In the genomic region with DNA sequence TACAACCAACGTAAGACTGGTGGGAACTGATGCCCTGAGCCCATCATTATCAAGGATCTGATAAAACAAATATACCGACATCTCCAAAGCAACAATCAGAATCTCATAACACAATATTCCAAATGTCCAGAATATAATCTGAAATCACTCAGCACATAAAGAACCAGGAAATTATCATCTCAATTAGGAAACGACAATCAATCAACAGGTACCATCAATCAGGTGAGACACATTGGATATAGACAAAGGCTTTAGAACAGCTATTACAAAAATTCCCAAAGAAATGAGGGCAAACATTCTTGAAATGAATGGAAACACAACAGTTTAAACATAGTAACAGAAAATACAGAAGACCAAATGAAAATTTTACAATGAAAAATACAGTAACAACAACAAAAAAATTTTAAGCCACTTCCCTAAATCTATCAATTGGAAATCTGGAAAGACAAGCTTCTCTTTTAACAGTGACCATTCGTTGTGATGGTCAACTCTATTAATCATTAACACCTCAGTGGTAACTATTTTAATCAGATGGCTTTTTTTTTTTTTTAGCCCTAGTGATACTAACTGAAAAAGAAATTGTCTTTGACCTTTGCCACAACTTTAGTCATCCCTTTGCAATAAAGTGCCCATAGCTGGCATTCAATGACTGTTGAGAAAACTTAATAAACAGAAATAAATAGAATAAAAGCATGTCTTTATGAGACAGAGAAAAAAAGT, we compare ENCODE assay signal across 18 cellular contexts.
DNase-seq lines count a peak whose midpoint lies in the region; ATAC-seq, FAIRE-seq and TF ChIP-seq lines count a peak whose summit lies in the region.
"Had no signal": no experiment of that assay in that cellular context is flagged by ENCODE, and none has a peak within 500 bp of the region (broad histone marks: within the 10 kb centered on the region; RNA-seq: fewer than 3 reads in every experiment).

No MANE protein-coding gene starts in this region.

- H3K4me1 ChIP-seq in A549 (peaks cover 29% of the 10 kb centered on the region), HEK293 (ENCODE audit: control insufficient read depth, insufficient read depth, low read length) (no peaks in the 10 kb centered on the region), adipocyte (ENCODE audit: control insufficient read depth, insufficient read depth, low read length) (peaks cover 33% of the 10 kb centered on the region), liver (ENCODE audit: control insufficient read depth in 4 of 4, insufficient read depth in 4 of 4, low read length in 3 of 4) (peaks cover 4 to 36% (median 12%) of the 10 kb centered on the region in 4 donors)

- H3K4me2 ChIP-seq in A549: peak overlapping the region; percentile 40

- H3K36me3 ChIP-seq in HEK293 (ENCODE audit: control insufficient read depth in 2 of 2, insufficient read depth in 1 of 2, low read length in 2 of 2) (no peaks in the 10 kb centered on the region; a peak in 1 of 3 replicates), adipocyte (ENCODE audit: control insufficient read depth, insufficient read depth, low read length, severe bottlenecking) (no peaks in the 10 kb centered on the region), liver (ENCODE audit: control insufficient read depth in 4 of 4, insufficient read depth in 3 of 4, low read depth in 1 of 4, low read length in 3 of 4) (no peaks in the 10 kb centered on the region), MG63 (no peaks in the 10 kb centered on the region)

- no peak for ATAC-seq in A549
- ATAC-seq: Panc1, SK-N-SH treated with all-trans-retinoic acid at 6 μM for 48 hours had no signal

- WGBS in A549 (ENCODE audit: missing lambda C conversion rate): 70% methylated on average over 4 of the region's 4 CpGs
- WGBS in liver: 75% methylated on average over 4 of the region's 4 CpGs

- no peak for TF ChIP-seq EP300 in A549 (IDR thresholded peaks at IDR 0.05)

- H3K27me3 ChIP-seq in adipocyte (replicated peaks; ENCODE audit: control insufficient read depth, insufficient read depth, low read length) (no peaks in the 10 kb centered on the region), liver (ENCODE audit: control insufficient read depth in 4 of 4, insufficient read depth in 4 of 4, low read length in 3 of 4) (no peaks in the 10 kb centered on the region), MG63 (no peaks in the 10 kb centered on the region)

- H3K9ac ChIP-seq in adipocyte (ENCODE audit: low read length) (peak overlapping the region; percentile 29), liver (ENCODE audit: low read depth in 1 of 2, low read length in 2 of 2) (no peak overlapping the region)

- POLR2A ChIA-PET in A549 (lab: Yijun Ruan, JAX) (interaction anchor here (1.4 kb wide), 1 partner anchor 70 kb away, joined by 4 read pairs; a partner anchor contains a TSS), HEK293 (lab: Yijun Ruan, JAX) (no interaction called here)

- DNase-seq in A549 (ENCODE audit: low read depth in 1 of 2, low spot score in 1 of 2): no peak
- DNase-seq in adipocyte (ENCODE audit: low read depth): no peak
- DNase-seq in stimulated activated CD4-positive, alpha-beta T cell treated with anti-CD3 and anti-CD28 coated beads, Interleukin-1b, Interleukin-23, amount 100 ng/mL, for 48 hours: no peak
- no peak for DNase-seq in MG63
- no peak for DNase-seq in activated effector memory CD4-positive, alpha-beta T cell treated with anti-CD3 and anti-CD28 coated beads, Interleukin-2, amount 50 U/mL, for 16 hours
- DNase-seq in putamen (ENCODE audit: low spot score): no peak
- DNase-seq: 8988T, C1 segment of cervical spinal cord, DMS153, NCI-H1092, NCI-H1694, NCI-H446, NCI-H748 treated with DMSO at 0.1 percent for 48 hours, SHP77 had no signal

- TF ChIP-seq CTCF in A549 (IDR thresholded peaks at IDR 0.05) (no peak), HEK293 (tag by site-specific recombination; IDR thresholded peaks at IDR 0.05) (no peak), liver (IDR thresholded peaks at IDR 0.05; ENCODE audit: low read depth, low read length, missing input control) (no peak)

- H3K4me3 ChIP-seq in A549 (no peak overlapping the region), HEK293 (ENCODE audit: low read depth, low read length) (no peak overlapping the region), adipocyte (ENCODE audit: low read length) (peak overlapping the region; percentile 25), liver (ENCODE audit: low read depth in 1 of 3, low read length in 3 of 3) (no peak overlapping the region), MG63 (no peak overlapping the region)

- TF ChIP-seq RAD21 in A549 (conservative IDR thresholded peaks at IDR 0.05 in 1 of 2, IDR thresholded peaks at IDR 0.05 in 1 of 2): no peak
- no peak for TF ChIP-seq RAD21 in liver (IDR thresholded peaks at IDR 0.05)

- no peaks in the 10 kb centered on the region for H3K9me3 ChIP-seq in A549
- H3K9me3 ChIP-seq in HEK293 (ENCODE audit: control insufficient read depth, insufficient read depth, low read depth, low read length): no peaks in the 10 kb centered on the region
- H3K9me3 ChIP-seq in adipocyte (ENCODE audit: control insufficient read depth, low read length): no peaks in the 10 kb centered on the region
- no peaks in the 10 kb centered on the region for H3K9me3 ChIP-seq in liver (ENCODE audit: control insufficient read depth in 4 of 4, low read length in 3 of 4)
- H3K9me3 ChIP-seq in MG63: no peaks in the 10 kb centered on the region

- no peak for FAIRE-seq in A549 (lab: Jason Lieb, UNC)

- TF ChIP-seq POLR2A in A549 (IDR thresholded peaks at IDR 0.05; ENCODE audit: low read length): no peak

- H3K27ac ChIP-seq in A549 (no peak overlapping the region), HEK293 (ENCODE audit: extremely low read depth, low read depth, low read length) (no peak overlapping the region), liver (ENCODE audit: low read depth in 1 of 2, low read length in 2 of 2) (peak overlapping the region; percentile 39 to 66)

- CTCF ChIA-PET in A549 (lab: Yijun Ruan, JAX) (interaction anchor here (0.8 kb wide), 1 partner anchor 108 kb away, joined by 5 read pairs; no protein-coding TSS in a partner anchor), HEK293 (lab: Yijun Ruan, JAX) (interaction anchor here (0.6 to 0.7 kb wide), 3 partner anchors 14 to 274 kb away, joined by 3 to 5 read pairs (median 4); no protein-coding TSS in a partner anchor)

TF ChIP-seq in A549, 52 proteins besides CTCF, POLR2A, EP300 and RAD21 (continues in another document):
- TF ChIP-seq CBX2 (IDR thresholded peaks at IDR 0.05; ENCODE audit: borderline replicate concordance, low read depth): no peak
- no peak for TF ChIP-seq CBX8 (IDR thresholded peaks at IDR 0.05)
- TF ChIP-seq HOXB5 (CRISPR knock-in tag; IDR thresholded peaks at IDR 0.05): no peak
- TF ChIP-seq MAZ (IDR thresholded peaks at IDR 0.05; ENCODE audit: borderline replicate concordance, low read depth, low read length): no peak
- TF ChIP-seq FOSB (CRISPR knock-in tag; IDR thresholded peaks at IDR 0.05): no peak
- TF ChIP-seq SMC3 (IDR thresholded peaks at IDR 0.05): no peak
- TF ChIP-seq NR3C1 (IDR thresholded peaks at IDR 0.05): no peak
- TF ChIP-seq HDAC2 (IDR thresholded peaks at IDR 0.05): no peak
- no peak for TF ChIP-seq CHD4 (IDR thresholded peaks at IDR 0.05; ENCODE audit: borderline replicate concordance)
- TF ChIP-seq CEBPB (IDR thresholded peaks at IDR 0.05): no peak
- TF ChIP-seq FOXS1 (CRISPR knock-in tag; IDR thresholded peaks at IDR 0.05): no peak
- TF ChIP-seq HEYL (CRISPR knock-in tag; IDR thresholded peaks at IDR 0.05): no peak
- no peak for TF ChIP-seq PHF8 (IDR thresholded peaks at IDR 0.05; ENCODE audit: borderline replicate concordance, low read depth)
- TF ChIP-seq NPAS2 (CRISPR knock-in tag; IDR thresholded peaks at IDR 0.05; ENCODE audit: borderline replicate concordance): no peak
- no peak for TF ChIP-seq NFE2L2 (conservative IDR thresholded peaks at IDR 0.05; ENCODE audit: low read length)

TF ChIP-seq in HEK293, 187 proteins besides CTCF, POLR2A, EP300 and RAD21:
- TF ChIP-seq SCRT2 (tag by site-specific recombination; IDR thresholded peaks at IDR 0.05): peak; percentile 89
- no peak for TF ChIP-seq ZNF623 (tag by site-specific recombination; IDR thresholded peaks at IDR 0.05)
- TF ChIP-seq ZNF133 (tag by site-specific recombination; IDR thresholded peaks at IDR 0.05): peak; percentile 53; the same call in 1 of the 2 replicates
TF ChIP-seq in HEK293: peak in this region for 2.

TF ChIP-seq in liver, 16 proteins besides CTCF, POLR2A, EP300 and RAD21:
- TF ChIP-seq HNF4G (IDR thresholded peaks at IDR 0.05): no peak
- TF ChIP-seq GABPA (IDR thresholded peaks at IDR 0.05 in 1 of 2, conservative IDR thresholded peaks at IDR 0.05 in 1 of 2): no peak
- TF ChIP-seq, protein P1, sequence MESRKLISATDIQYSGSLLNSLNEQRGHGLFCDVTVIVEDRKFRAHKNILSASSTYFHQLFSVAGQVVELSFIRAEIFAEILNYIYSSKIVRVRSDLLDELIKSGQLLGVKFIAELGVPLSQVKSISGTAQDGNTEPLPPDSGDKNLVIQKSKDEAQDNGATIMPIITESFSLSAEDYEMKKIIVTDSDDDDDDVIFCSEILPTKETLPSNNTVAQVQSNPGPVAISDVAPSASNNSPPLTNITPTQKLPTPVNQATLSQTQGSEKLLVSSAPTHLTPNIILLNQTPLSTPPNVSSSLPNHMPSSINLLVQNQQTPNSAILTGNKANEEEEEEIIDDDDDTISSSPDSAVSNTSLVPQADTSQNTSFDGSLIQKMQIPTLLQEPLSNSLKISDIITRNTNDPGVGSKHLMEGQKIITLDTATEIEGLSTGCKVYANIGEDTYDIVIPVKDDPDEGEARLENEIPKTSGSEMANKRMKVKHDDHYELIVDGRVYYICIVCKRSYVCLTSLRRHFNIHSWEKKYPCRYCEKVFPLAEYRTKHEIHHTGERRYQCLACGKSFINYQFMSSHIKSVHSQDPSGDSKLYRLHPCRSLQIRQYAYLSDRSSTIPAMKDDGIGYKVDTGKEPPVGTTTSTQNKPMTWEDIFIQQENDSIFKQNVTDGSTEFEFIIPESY (IDR thresholded peaks at IDR 0.05): peak; percentile 41
- TF ChIP-seq JUND (IDR thresholded peaks at IDR 0.05): peak in 1 of 2 donors; percentile 77
- peak; percentile 47 for TF ChIP-seq YY1 (IDR thresholded peaks at IDR 0.05)
- TF ChIP-seq EGR1 (IDR thresholded peaks at IDR 0.05; ENCODE audit: low read depth in 2 of 2): no peak
- no peak for TF ChIP-seq SP1 (IDR thresholded peaks at IDR 0.05)
- TF ChIP-seq RXRA (IDR thresholded peaks at IDR 0.05): peak; percentile 31 to 74
- TF ChIP-seq, protein P2, sequence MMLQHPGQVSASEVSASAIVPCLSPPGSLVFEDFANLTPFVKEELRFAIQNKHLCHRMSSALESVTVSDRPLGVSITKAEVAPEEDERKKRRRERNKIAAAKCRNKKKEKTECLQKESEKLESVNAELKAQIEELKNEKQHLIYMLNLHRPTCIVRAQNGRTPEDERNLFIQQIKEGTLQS (IDR thresholded peaks at IDR 0.05): no peak
- TF ChIP-seq HNF4A (conservative IDR thresholded peaks at IDR 0.05): peak; percentile 31 to 65

Comparison
In these comparisons a context has a peak if more than half of its experiments do, and no peak if none do; other contexts are left out.
1. H3K27ac ChIP-seq: peak in liver (2 of 2); none in A549 (0 of 2) and HEK293 (single experiment).